In the genomic region with DNA sequence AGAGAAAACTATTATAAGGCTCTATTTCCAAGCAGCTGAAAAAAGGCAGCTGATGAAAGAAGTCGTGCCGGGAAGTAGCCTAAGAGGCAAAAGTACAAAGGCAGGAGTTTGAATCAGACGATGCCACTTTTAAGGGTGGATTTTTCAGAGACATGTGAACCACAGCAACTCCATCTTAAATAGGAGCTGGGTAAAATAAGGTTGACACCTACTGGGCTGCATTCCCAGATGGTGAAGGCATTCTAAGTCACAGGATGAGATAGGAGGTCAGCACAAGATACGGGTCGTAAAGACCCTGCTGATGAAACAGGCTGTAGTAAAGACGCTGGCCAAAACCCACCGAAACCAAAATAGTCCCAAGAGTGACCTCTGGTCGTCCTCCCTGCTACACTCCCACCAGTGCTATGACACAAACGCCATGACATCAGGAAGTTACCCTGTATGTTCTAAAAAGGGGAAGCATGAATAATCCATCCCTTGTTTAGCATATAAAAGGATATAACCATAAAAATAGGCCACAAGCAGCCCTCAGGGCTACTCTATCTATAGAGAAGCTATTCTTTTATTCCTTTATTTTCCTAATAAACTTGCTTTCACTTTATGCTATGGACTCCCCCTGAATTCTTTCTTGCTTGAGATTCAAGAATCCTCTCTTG, we compare ENCODE assay signal across 22 cellular contexts. TPM values are rescaled to one million over a fixed set of nuclear protein-coding genes. Genes with fewer than 3 reads are reported as not detected.
"Had no signal": no experiment of that assay in that cellular context is flagged by ENCODE, and none has a peak within 500 bp of the region (broad histone marks: within the 10 kb centered on the region; RNA-seq: fewer than 3 reads in every experiment).

No MANE protein-coding gene starts in this region.

- DNase-seq: activated CD4-positive, alpha-beta memory T cell treated with anti-CD3 and anti-CD28 coated beads, Interleukin-2, amount 10 ng/mL, durations not matched to agents 7 days and 5 days; activated CD4-positive, alpha-beta T cell treated with anti-CD3 and anti-CD28 coated beads for 48 hours; activated CD4-positive, CD25-positive, alpha-beta regulatory T cell; activated naive CD4-positive, alpha-beta T cell treated with Interleukin-2 at 50 U/mL for 16 hours; activated naive CD8-positive, alpha-beta T cell treated with anti-CD3 and anti-CD28 coated beads, Interleukin-2, amount 10 ng/mL, durations not matched to agents 7 days and 5 days; activated T-cell treated with anti-CD3 and anti-CD28 coated beads, Interleukin-2, amount 50 U/mL, for 24 hours; body of pancreas; dorsolateral prefrontal cortex; foreskin fibroblast; lower lobe of right lung; nucleus accumbens; sigmoid colon; stimulated activated CD4-positive, alpha-beta T cell treated with anti-CD3 and anti-CD28 coated beads, Interleukin-4, amount 100 ng/mL, for 24 hours; testis had no signal

- H3K27me3 Mint-ChIP-seq: activated CD4-positive, alpha-beta memory T cell treated with anti-CD3 and anti-CD28 coated beads, Interleukin-2, amount 10 ng/mL, durations not matched to agents 7 days and 5 days; activated T-cell treated with anti-CD3 and anti-CD28 coated beads, Interleukin-2, amount 50 U/mL, for 24 hours; type B pancreatic cell had no signal

- H3K36me3 Mint-ChIP-seq: stimulated activated effector memory CD8-positive, alpha-beta T cell treated with anti-CD3 and anti-CD28 coated beads, Interleukin-12 subunit alpha, Interleukin-12 subunit beta, amount 100 ng/mL, for 72 hours; type B pancreatic cell had no signal

- H3K9me3 Mint-ChIP-seq: activated CD4-positive, alpha-beta memory T cell treated with anti-CD3 and anti-CD28 coated beads, Interleukin-2, amount 10 ng/mL, durations not matched to agents 7 days and 5 days; activated naive CD8-positive, alpha-beta T cell treated with anti-CD3 and anti-CD28 coated beads, Interleukin-2, amount 10 ng/mL, durations not matched to agents 7 days and 5 days; activated T-cell treated with anti-CD3 and anti-CD28 coated beads, Interleukin-2, amount 50 U/mL, for 24 hours; activated T-helper 2 cell treated with anti-CD3 and anti-CD28 coated beads, Interferon-gamma antibody, Interleukin-2, Interleukin-4, amounts not matched to agents 10 μg/mL and 5 μg/mL and 100 μg/mL, durations not matched to agents 14 hours and 24 hours and 36 hours; stimulated activated effector memory CD8-positive, alpha-beta T cell treated with anti-CD3 and anti-CD28 coated beads, Interleukin-12 subunit alpha, Interleukin-12 subunit beta, amount 100 ng/mL, for 72 hours; T-helper 2 cell treated with Interferon-gamma antibody and Interleukin-4, amounts not matched to agents 5 μg/mL and 100 μg/mL, for 36 hours; type B pancreatic cell had no signal

- H3K27ac Mint-ChIP-seq: activated CD4-positive, alpha-beta memory T cell treated with anti-CD3 and anti-CD28 coated beads, Interleukin-2, amount 10 ng/mL, durations not matched to agents 7 days and 5 days; activated naive CD8-positive, alpha-beta T cell treated with anti-CD3 and anti-CD28 coated beads, Interleukin-2, amount 10 ng/mL, durations not matched to agents 7 days and 5 days; activated T-cell treated with anti-CD3 and anti-CD28 coated beads, Interleukin-2, amount 50 U/mL, for 24 hours; activated T-helper 2 cell treated with anti-CD3 and anti-CD28 coated beads, Interferon-gamma antibody, Interleukin-2, Interleukin-4, amounts not matched to agents 10 μg/mL and 5 μg/mL and 100 μg/mL, durations not matched to agents 14 hours and 24 hours and 36 hours; nephron; T-helper 2 cell treated with Interferon-gamma antibody and Interleukin-4, amounts not matched to agents 5 μg/mL and 100 μg/mL, for 36 hours; type B pancreatic cell had no signal

- H3K27me3 ChIP-seq: body of pancreas, sigmoid colon, testis had no signal

- H3K4me1 ChIP-seq: lower lobe of right lung, sigmoid colon had no signal

- H3K27ac ChIP-seq: body of pancreas, dorsolateral prefrontal cortex, epithelial cell of prostate, lower lobe of right lung, sigmoid colon, testis had no signal

- H3K4me3 Mint-ChIP-seq: activated CD4-positive, alpha-beta memory T cell treated with anti-CD3 and anti-CD28 coated beads, Interleukin-2, amount 10 ng/mL, durations not matched to agents 7 days and 5 days; activated naive CD8-positive, alpha-beta T cell treated with anti-CD3 and anti-CD28 coated beads, Interleukin-2, amount 10 ng/mL, durations not matched to agents 7 days and 5 days; activated T-cell treated with anti-CD3 and anti-CD28 coated beads, Interleukin-2, amount 50 U/mL, for 24 hours; nephron; stimulated activated effector memory CD8-positive, alpha-beta T cell treated with anti-CD3 and anti-CD28 coated beads, Interleukin-12 subunit alpha, Interleukin-12 subunit beta, amount 100 ng/mL, for 72 hours; T-helper 2 cell treated with Interferon-gamma antibody and Interleukin-4, amounts not matched to agents 5 μg/mL and 100 μg/mL, for 36 hours; type B pancreatic cell had no signal

- H3K9me3 ChIP-seq: body of pancreas, lower lobe of right lung, sigmoid colon, testis had no signal

- H3K4me3 ChIP-seq: body of pancreas, dorsolateral prefrontal cortex, lower lobe of right lung, sigmoid colon, testis had no signal

- H3K4me1 Mint-ChIP-seq: nephron had no signal

- H3K36me3 ChIP-seq: lower lobe of right lung, sigmoid colon had no signal

RNA-seq across cellular contexts. Expression of a gene that starts 45.5 kb away (rescaled TPM):
- total RNA-seq: activated CD4-positive, alpha-beta memory T cell treated with anti-CD3 and anti-CD28 coated beads, Interleukin-2, amount 10 ng/mL, durations not matched to agents 7 days and 5 days; activated naive CD8-positive, alpha-beta T cell treated with anti-CD3 and anti-CD28 coated beads, Interleukin-2, amount 10 ng/mL, durations not matched to agents 7 days and 5 days; activated T-helper 2 cell treated with anti-CD3 and anti-CD28 coated beads, Interferon-gamma antibody, Interleukin-2, Interleukin-4, amounts not matched to agents 10 μg/mL and 5 μg/mL and 100 μg/mL, durations not matched to agents 14 hours and 24 hours and 36 hours; cardiac septum; dorsolateral prefrontal cortex; lower lobe of right lung; sigmoid colon; testis had no signal
- polyA plus RNA-seq: keratinocyte had no signal
